35 cellular contexts compared by ENCODE assay signal in the genomic region with DNA sequence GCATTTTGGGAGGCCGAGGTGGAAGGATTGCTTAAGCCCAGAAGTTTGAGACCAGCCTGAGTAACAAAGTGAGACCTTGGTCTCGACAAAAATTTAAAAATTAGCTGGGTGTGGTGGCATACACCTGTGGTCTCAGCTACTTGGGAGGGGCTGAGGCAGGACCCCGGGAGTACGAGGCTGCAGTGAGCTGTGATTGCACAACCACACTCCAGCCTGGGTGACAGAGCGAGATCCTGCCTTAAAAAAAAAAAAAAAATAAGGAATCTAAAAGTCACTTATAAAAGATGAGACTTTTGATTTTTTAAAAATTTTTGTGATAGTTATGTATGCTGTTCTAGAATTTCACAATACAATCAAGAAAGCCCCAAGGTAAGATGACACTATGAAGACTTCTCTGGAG. TPM values are rescaled to one million over a fixed set of nuclear protein-coding genes. Genes with fewer than 3 reads are reported as not detected.
DNase-seq lines count a peak whose midpoint lies in the region; ATAC-seq, FAIRE-seq and TF ChIP-seq lines count a peak whose summit lies in the region.
"Had no signal": no experiment of that assay in that cellular context is flagged by ENCODE, and none has a peak within 500 bp of the region (broad histone marks: within the 10 kb centered on the region; RNA-seq: fewer than 3 reads in every experiment).

No MANE protein-coding gene starts in this region.

- BruUV-seq in HepG2 (replicated peaks; lab: Mats Ljungman, UMichigan), result no TSS peak
- BruUV-seq in K562 (replicated peaks; lab: Mats Ljungman, UMichigan), result no TSS peak

- no peak overlapping the region for H3K4me3 ChIP-seq in HepG2 (replicated peaks in 1 of 3; ENCODE audit: insufficient read depth in 1 of 3, low read depth in 2 of 3, low read length in 3 of 3)
- no peak overlapping the region for H3K4me3 ChIP-seq in right lobe of liver
- H3K4me3 ChIP-seq in K562, result no peak overlapping the region
- H3K4me3 ChIP-seq in H1 (ENCODE audit: extremely low read depth in 1 of 4, insufficient read depth in 2 of 4, low read depth in 3 of 4, low read length in 4 of 4), result no peak overlapping the region
- no peak overlapping the region for H3K4me3 ChIP-seq in tibial artery
- H3K4me3 ChIP-seq: A549; BLaER1; BLaER1 treated with 17β-estradiol and CSF1 and Interleukin-3, amounts not matched to agents 10 nM and 100 nM had no signal

- H3K79me2 ChIP-seq in HepG2 (ENCODE audit: insufficient read depth, low read length), result no peaks in the 10 kb centered on the region
- H3K79me2 ChIP-seq in K562 (ENCODE audit: control insufficient read depth, insufficient read depth, low read length), result no peaks in the 10 kb centered on the region
- H3K79me2 ChIP-seq in H1 (ENCODE audit: control insufficient read depth in 1 of 2, insufficient read depth in 2 of 2, low read length in 2 of 2), result no peaks in the 10 kb centered on the region

- no peak overlapping the region for H3K14ac ChIP-seq in H1 (ENCODE audit: insufficient read length)

- no peaks in the 10 kb centered on the region for H3K79me1 ChIP-seq in H1 (ENCODE audit: low read depth, low read length)

- no peak for DNase-seq in HepG2 (ENCODE audit: low spot score)
- DNase-seq in right lobe of liver, result no peak
- DNase-seq in K562 (ENCODE audit: extremely low read depth in 1 of 4, low spot score in 3 of 4), result no peak
- no peak for DNase-seq in H1 (ENCODE audit: low read depth in 1 of 2, low spot score in 2 of 2)
- no peak for DNase-seq in tibial artery
- DNase-seq in effector CD8-positive, alpha-beta T cell (lab: John Stamatoyannopoulos, UW), result no peak
- no peak for DNase-seq in activated CD4-positive, alpha-beta T cell treated with anti-CD3 and anti-CD28 coated beads, Interleukin-2, amount 50 U/mL, for 1 hour
- DNase-seq: 8988T; ACHN; AML-193; BE2C; C1 segment of cervical spinal cord; Caco-2; Calu3; CD4-positive, alpha-beta memory T cell; CD4-positive, alpha-beta T cell; CD4-positive, CD25-positive, alpha-beta regulatory T cell; CD8-positive, alpha-beta memory T cell; CD8-positive, alpha-beta T cell; COR-L47; DMS 273 treated with DMSO at 0.1 percent for 48 hours; DMS153; DMS53; DMS79; DMS79 treated with DMSO at 0.1 percent for 48 hours; DND-41; EL had no signal

- H2AFZ ChIP-seq in HepG2 (ENCODE audit: low read length) (no peak overlapping the region), K562 (ENCODE audit: low read depth, low read length) (peak overlapping the region; percentile 58; the same call in 1 of the 2 replicates), H1 (ENCODE audit: low read length) (no peak overlapping the region)

- FAIRE-seq in HepG2 (lab: Jason Lieb, UNC) (no peak), K562 (lab: Jason Lieb, UNC) (no peak), H1 (lab: Jason Lieb, UNC) (no peak)
- FAIRE-seq: A204.1, A549, D721Med had no signal

- WGBS in HepG2 (ENCODE audit: low lambda C conversion rate), result 24% methylated on average over 5 of the region's 5 CpGs
- WGBS in right lobe of liver (ENCODE audit: insufficient coverage, low coverage, low lambda C conversion rate, missing lambda C conversion rate), result 72% methylated on average over 5 of the region's 5 CpGs
- 45% methylated on average over 5 of the region's 5 CpGs for WGBS in K562 (ENCODE audit: insufficient coverage, low coverage, missing lambda C conversion rate)
- WGBS in H1 (ENCODE audit: extremely low coverage in 1 of 2, insufficient coverage in 1 of 2, insufficient read length in 1 of 2, insufficient replicate concordance in 2 of 2, low coverage in 1 of 2, low lambda C conversion rate in 2 of 2, missing lambda C conversion rate in 1 of 2), 2 experiments, result 83% methylated on average over 5 of the region's 5 CpGs; no CpG with 5 or more reads in 1 of the 2 experiments

- CTCF ChIA-PET in HepG2 (lab: Yijun Ruan, JAX; ENCODE audit: low intra/inter-chr PET ratio, low total read pairs), result no interaction called here
- CTCF ChIA-PET in K562 (lab: Yijun Ruan, JAX; ENCODE audit: low intra/inter-chr PET ratio), result no interaction called here
- CTCF ChIA-PET in H1 (lab: Charles Lee; ENCODE audit: partially characterized antibody), result interaction anchor here (0.7 to 1.0 kb wide), 2 partner anchors 41 to 45 kb away, joined by 3 read pairs; no protein-coding TSS in a partner anchor

- no peak overlapping the region for H2BK120ac ChIP-seq in H1 (replicated peaks; ENCODE audit: low read depth, low read length)

- H3K4me1 ChIP-seq in HepG2 (ENCODE audit: insufficient read depth, low read length) (peaks cover 3% of the 10 kb centered on the region; the same call in 1 of the 2 replicates), right lobe of liver (no peaks in the 10 kb centered on the region), K562 (replicated peaks in 1 of 2; ENCODE audit: control insufficient read depth in 2 of 2, insufficient read depth in 2 of 2, low read length in 2 of 2) (peaks cover 5 to 10% of the 10 kb centered on the region in 2 experiments; a peak in 3 of 5 replicates), H1 (replicated peaks in 1 of 4; ENCODE audit: control insufficient read depth in 3 of 4, insufficient read depth in 4 of 4, low read length in 3 of 4) (no peaks in the 10 kb centered on the region), tibial artery (peaks cover 0 to 17% (median 8%) of the 10 kb centered on the region in 4 donors)
- H3K4me1 ChIP-seq: A549; BE2C; BLaER1; BLaER1 treated with 17β-estradiol and CSF1 and Interleukin-3, amounts not matched to agents 10 nM and 100 nM; Caco-2 had no signal

- H3K9me3 ChIP-seq in HepG2 (ENCODE audit: low read length) (0 out of 2 replicates have a peak, but pooled peaks cover 6% of the 10 kb centered on the region), right lobe of liver (no peaks in the 10 kb centered on the region), K562 (replicated peaks; ENCODE audit: control insufficient read depth, insufficient read depth, low read depth, low read length) (no peaks in the 10 kb centered on the region), H1 (ENCODE audit: insufficient read depth in 2 of 2, low read depth in 1 of 2, low read length in 1 of 2) (no peaks in the 10 kb centered on the region), tibial artery (no peaks in the 10 kb centered on the region)
- H3K9me3 ChIP-seq: BE2C had no signal

- no peak overlapping the region for H3K56ac ChIP-seq in H1 (replicated peaks; ENCODE audit: insufficient read length, low read depth, low read length)

- H2BK5ac ChIP-seq in H1 (ENCODE audit: low read depth, low read length), result no peak overlapping the region

- H3K4ac ChIP-seq in H1 (replicated peaks; ENCODE audit: insufficient read length, low read depth, low read length), result no peak overlapping the region

- H2BK15ac ChIP-seq in H1 (ENCODE audit: low read length), result no peak overlapping the region

- no peak overlapping the region for H3K9ac ChIP-seq in HepG2 (ENCODE audit: insufficient read depth, low read depth, low read length)
- H3K9ac ChIP-seq in K562 (ENCODE audit: insufficient read depth in 1 of 2, low read depth in 2 of 2, low read length in 2 of 2), result no peak overlapping the region
- no peak overlapping the region for H3K9ac ChIP-seq in H1 (replicated peaks in 1 of 4; ENCODE audit: extremely low read depth in 1 of 4, low read depth in 3 of 4, low read length in 3 of 4)
- H3K9ac ChIP-seq: BLaER1; BLaER1 treated with 17β-estradiol and CSF1 and Interleukin-3, amounts not matched to agents 10 nM and 100 nM had no signal

- no peak for TF ChIP-seq CTCF in HepG2 (CRISPR knock-in tag; IDR thresholded peaks at IDR 0.05)
- TF ChIP-seq CTCF in right lobe of liver (IDR thresholded peaks at IDR 0.05), result no peak
- no peak for TF ChIP-seq CTCF in K562 (IDR thresholded peaks at IDR 0.05 in 2 of 3, conservative IDR thresholded peaks at IDR 0.05 in 1 of 3; ENCODE audit: insufficient read depth in 2 of 3, low read depth in 1 of 3, low read length in 3 of 3)
- no peak for TF ChIP-seq CTCF in H1 (IDR thresholded peaks at IDR 0.05; ENCODE audit: control extremely low read depth in 1 of 3, insufficient read depth in 1 of 3, low read depth in 1 of 3, low read length in 3 of 3)
- TF ChIP-seq CTCF in tibial artery (IDR thresholded peaks at IDR 0.05), result no peak

- H2AK5ac ChIP-seq in H1 (ENCODE audit: low read depth, low read length), result no peak overlapping the region

- TF ChIP-seq POLR2A in HepG2 (IDR thresholded peaks at IDR 0.05; ENCODE audit: insufficient read depth in 1 of 2, low read depth in 2 of 2, low read length in 2 of 2) (no peak), right lobe of liver (IDR thresholded peaks at IDR 0.05) (no peak), K562 (conservative IDR thresholded peaks at IDR 0.05) (no peak), H1 (IDR thresholded peaks at IDR 0.05; ENCODE audit: control extremely low read depth in 1 of 2, low read depth in 2 of 2, low read length in 2 of 2) (no peak)

- no peak overlapping the region for H2BK20ac ChIP-seq in H1 (ENCODE audit: low read length)

- no peak overlapping the region for H2BK12ac ChIP-seq in H1 (ENCODE audit: low read depth, low read length)

- H3K9me1 ChIP-seq in K562 (ENCODE audit: control insufficient read depth, insufficient read depth, low read length), result no peaks in the 10 kb centered on the region

- H4K5ac ChIP-seq in H1 (ENCODE audit: insufficient read length, low read depth, low read length), result no peak overlapping the region

- in situ Hi-C loops in HepG2 (cut with HindIII; ENCODE audit: extremely low pct_ligation_motif_present, low pct_unique_long_range_greater_than_20kb), result no loop called here
- in situ Hi-C loops in K562 (cut with MboI), result no loop called here

- no peak for TF ChIP-seq EP300 in HepG2 (IDR thresholded peaks at IDR 0.05; ENCODE audit: low read depth in 2 of 2, low read length in 2 of 2)
- no peak for TF ChIP-seq EP300 in HepG2 (CRISPR knock-in tag; IDR thresholded peaks at IDR 0.05; ENCODE audit: borderline replicate concordance)
- TF ChIP-seq EP300 in K562 (IDR thresholded peaks at IDR 0.05; ENCODE audit: low read length), result no peak
- TF ChIP-seq EP300 in H1 (IDR thresholded peaks at IDR 0.05; ENCODE audit: borderline replicate concordance in 1 of 2, low read depth in 2 of 2, low read length in 2 of 2), result no peak

- ATAC-seq in HepG2 (no peak), right lobe of liver (no peak), K562 (no peak), HG02938 (IDR thresholded peaks at IDR 0.05; ENCODE audit: unreplicated experiment) (no peak)
- ATAC-seq: A549; CD8-positive, alpha-beta T cell had no signal

- H4K20me1 ChIP-seq in HepG2 (ENCODE audit: insufficient read depth, low read length) (no peaks in the 10 kb centered on the region), K562 (replicated peaks; ENCODE audit: control insufficient read depth, insufficient read depth, low read length) (no peaks in the 10 kb centered on the region), H1 (replicated peaks in 1 of 2; ENCODE audit: control insufficient read depth in 1 of 2, insufficient read depth in 2 of 2, low read length in 2 of 2) (no peaks in the 10 kb centered on the region)
- H4K20me1 ChIP-seq: BLaER1; BLaER1 treated with 17β-estradiol and CSF1 and Interleukin-3, amounts not matched to agents 10 nM and 100 nM had no signal

- H4K91ac ChIP-seq in H1 (replicated peaks; ENCODE audit: insufficient read length, low read length), result no peak overlapping the region

- H3K27me3 ChIP-seq in HepG2 (ENCODE audit: control insufficient read depth in 1 of 2, insufficient read depth in 2 of 2, low read length in 2 of 2) (peaks cover 0 to 13% of the 10 kb centered on the region in 2 experiments; a peak in 3 of 5 replicates), right lobe of liver (no peaks in the 10 kb centered on the region), K562 (ENCODE audit: control insufficient read depth in 2 of 2, insufficient read depth in 2 of 2, low read length in 2 of 2) (no peaks in the 10 kb centered on the region), H1 (replicated peaks in 1 of 4; ENCODE audit: control insufficient read depth in 3 of 4, extremely low read depth in 1 of 4, insufficient read depth in 3 of 4, low read length in 3 of 4) (no peaks in the 10 kb centered on the region), tibial artery (no peaks in the 10 kb centered on the region)
- H3K27me3 ChIP-seq: BE2C; BLaER1; BLaER1 treated with 17β-estradiol and CSF1 and Interleukin-3, amounts not matched to agents 10 nM and 100 nM had no signal

- no peak overlapping the region for H3K27ac ChIP-seq in HepG2 (ENCODE audit: extremely low read length, insufficient read depth, low read length)
- no peak overlapping the region for H3K27ac ChIP-seq in right lobe of liver
- no peak overlapping the region for H3K27ac ChIP-seq in K562 (ENCODE audit: extremely low read depth, low read depth, low read length)
- no peak overlapping the region for H3K27ac ChIP-seq in H1 (ENCODE audit: low read depth, low read length)
- peak overlapping the region; percentile 58 to 62 for H3K27ac ChIP-seq in tibial artery
- H3K27ac ChIP-seq: 22Rv1; A549; BLaER1; BLaER1 treated with 17β-estradiol and CSF1 and Interleukin-3, amounts not matched to agents 10 nM and 100 nM; C4-2B had no signal

- H3K4me2 ChIP-seq in HepG2 (ENCODE audit: low read depth, low read length) (no peak overlapping the region), K562 (ENCODE audit: insufficient read depth, low read length) (no peak overlapping the region), H1 (ENCODE audit: insufficient read depth in 1 of 2, low read depth in 2 of 2, low read length in 2 of 2) (no peak overlapping the region)
- H3K4me2 ChIP-seq: A549; BLaER1; BLaER1 treated with 17β-estradiol and CSF1 and Interleukin-3, amounts not matched to agents 10 nM and 100 nM had no signal

- POLR2A ChIA-PET in HepG2 (lab: Yijun Ruan, JAX) (no interaction called here), K562 (lab: Yijun Ruan, JAX) (no interaction called here), H1 (lab: Charles Lee; ENCODE audit: partially characterized antibody) (no interaction called here)

- H3K23ac ChIP-seq in H1 (ENCODE audit: insufficient read length), result no peak overlapping the region

- H3K18ac ChIP-seq in H1 (ENCODE audit: extremely low read depth, low read length), result no peak overlapping the region

- TF ChIP-seq RAD21 in HepG2 (CRISPR knock-in tag; IDR thresholded peaks at IDR 0.05), result no peak
- no peak for TF ChIP-seq RAD21 in K562 (CRISPR knock-in tag; conservative IDR thresholded peaks at IDR 0.05 in 1 of 2, IDR thresholded peaks at IDR 0.05 in 1 of 2)
- TF ChIP-seq RAD21 in H1 (IDR thresholded peaks at IDR 0.05 in 1 of 2, conservative IDR thresholded peaks at IDR 0.05 in 1 of 2; ENCODE audit: low read depth in 2 of 2, low read length in 2 of 2), result no peak

- no peak overlapping the region for H4K8ac ChIP-seq in H1 (ENCODE audit: extremely low read depth, insufficient read depth, low read length)

- intact Hi-C loops in HepG2 (cut with micrococcal nuclease; ENCODE audit: unreplicated experiment) (no loop called here), right lobe of liver (cut with DNase I) (no loop called here), K562 (cut with micrococcal nuclease) (no loop called here), tibial artery (cut with DNase I; ENCODE audit: low total_unique reads) (no loop called here)

- H3K36me3 ChIP-seq in HepG2 (replicated peaks in 1 of 2; ENCODE audit: control insufficient read depth in 1 of 2, insufficient read depth in 2 of 2, low read length in 2 of 2), result no peaks in the 10 kb centered on the region
- no peaks in the 10 kb centered on the region for H3K36me3 ChIP-seq in right lobe of liver
- no peaks in the 10 kb centered on the region for H3K36me3 ChIP-seq in K562 (ENCODE audit: control insufficient read depth, insufficient read depth, low read length)
- no peaks in the 10 kb centered on the region for H3K36me3 ChIP-seq in H1 (ENCODE audit: control insufficient read depth in 2 of 4, insufficient read depth in 4 of 4, low read length in 3 of 4)
- no peaks in the 10 kb centered on the region for H3K36me3 ChIP-seq in tibial artery
- H3K36me3 ChIP-seq: BE2C; BLaER1; BLaER1 treated with 17β-estradiol and CSF1 and Interleukin-3, amounts not matched to agents 10 nM and 100 nM had no signal

- H3K23me2 ChIP-seq in H1 (ENCODE audit: low read depth, low read length), result peaks cover under 1% of the 10 kb centered on the region; the same call in 1 of the 2 replicates

RNA-seq across cellular contexts. Expression of gene ID2, which starts 33.1 kb away (rescaled TPM):
- 214 and 258 TPM in 2 replicates for total RNA-seq in HepG2 (2016; rRNA removed; fragmentation: Illumina TruSeq; extraction: Trizol)
- total RNA-seq in HepG2 (2016; cell fraction: cytosol; rRNA removed; fragmentation: Illumina TruSeq; extraction: Trizol; ENCODE audit: low read depth), result 123 and 125 TPM in 2 replicates
- total RNA-seq in HepG2 (2016; cell fraction: insoluble cytoplasmic fraction; rRNA removed; fragmentation: Illumina TruSeq; extraction: Trizol), result 231 and 299 TPM in 2 replicates
- 120 and 130 TPM in 2 replicates for total RNA-seq in HepG2 (2016; cell fraction: membrane; rRNA removed; fragmentation: Illumina TruSeq; extraction: Trizol)
- 161 and 168 TPM in 2 replicates for total RNA-seq in HepG2 (2016; cell fraction: nucleus; rRNA removed; fragmentation: Illumina TruSeq; extraction: Trizol)
- polyA plus RNA-seq in HepG2 (2011; rRNA removed), result 610 and 719 TPM in 2 replicates
- polyA plus RNA-seq in HepG2 (2011; cell fraction: cytosol; rRNA removed), result 553 and 655 TPM in 2 replicates
- polyA plus RNA-seq in HepG2 (2011; cell fraction: nucleus; rRNA removed), result 354 and 556 TPM in 2 replicates
- 144 and 150 TPM in 2 replicates for polyA plus RNA-seq in HepG2 (2012)
- 39.6 and 40.9 TPM in 2 replicates for polyA plus RNA-seq in HepG2 (2016; cell fraction: cytosol; fragmentation: Illumina TruSeq; extraction: Trizol; ENCODE audit: low read depth)
- polyA plus RNA-seq in HepG2 (2016; cell fraction: insoluble cytoplasmic fraction; fragmentation: Illumina TruSeq; extraction: Trizol; ENCODE audit: low read depth), result 355 and 371 TPM in 2 replicates
- 61.5 and 69.8 TPM in 2 replicates for polyA plus RNA-seq in HepG2 (2016; cell fraction: membrane; fragmentation: Illumina TruSeq; extraction: Trizol; ENCODE audit: low read depth)
- polyA plus RNA-seq in HepG2 (2016; cell fraction: nucleus; fragmentation: Illumina TruSeq; extraction: Trizol; ENCODE audit: insufficient read depth, low read depth), result 375 and 408 TPM in 2 replicates
- polyA minus RNA-seq in HepG2 (2011; rRNA and poly(A)+ RNA removed; ENCODE audit: low replicate concordance), result 143 and 451 TPM in 2 replicates
- 138 and 177 TPM in 2 replicates for polyA minus RNA-seq in HepG2 (2011; cell fraction: cytosol; rRNA and poly(A)+ RNA removed)
- 115 and 276 TPM in 2 replicates for polyA minus RNA-seq in HepG2 (2011; cell fraction: nucleus; rRNA and poly(A)+ RNA removed)
- total RNA-seq in right lobe of liver, result 100 to 1,000 TPM; 103 to 520 (median 191) TPM
- total RNA-seq in K562 (2011; cell fraction: chromatin; rRNA removed; ENCODE audit: low replicate concordance), result 13.4 and 28.3 TPM in 2 replicates
- total RNA-seq in K562 (2011; cell fraction: nucleolus; rRNA removed), result 27.2 and 33.5 TPM in 2 replicates
- total RNA-seq in K562 (2011; cell fraction: nucleoplasm; rRNA removed), result 24.2 and 26.6 TPM in 2 replicates
- 11.3 and 16.6 TPM in 2 replicates for total RNA-seq in K562 (2014; rRNA removed)
- 9.3 and 11.0 TPM in 2 replicates for total RNA-seq in K562 (2014; rRNA removed; fragmentation: Illumina TruSeq; extraction: Trizol)
- 6.2 and 8.0 TPM in 2 replicates for total RNA-seq in K562 (2015; rRNA removed; fragmentation: Illumina TruSeq; extraction: Trizol)
- total RNA-seq in K562 (2021), result 8.3 and 11.1 TPM in 2 replicates
- 16.7 and 29.0 TPM in 2 replicates for polyA plus RNA-seq in K562 (2011; rRNA removed)
- polyA plus RNA-seq in K562 (2011; cell fraction: cytosol; rRNA removed), result 22.2 and 66.4 TPM in 2 replicates
- polyA plus RNA-seq in K562 (2011; cell fraction: nucleus; rRNA removed), result 29.5 and 79.3 TPM in 2 replicates
- polyA plus RNA-seq in K562 (2012), result 20.6 and 22.3 TPM in 2 replicates
- polyA plus RNA-seq in K562 (2014; fragmentation: Illumina TruSeq; extraction: Trizol), result 14.9 and 20.5 TPM in 2 replicates
- 10 to 100 TPM; 17.4 to 23.1 TPM for polyA plus RNA-seq in K562 (2014; fragmentation: Nextera tagmentation; extraction: Ambion mirVana)
- polyA plus RNA-seq in K562 (2014; rRNA removed), result 28.8 and 35.7 TPM in 2 replicates
- polyA minus RNA-seq in K562 (2011; rRNA and poly(A)+ RNA removed), result 8.8 and 21.6 TPM in 2 replicates
- 6.0 and 9.3 TPM in 2 replicates for polyA minus RNA-seq in K562 (2011; cell fraction: cytosol; rRNA and poly(A)+ RNA removed)
- polyA minus RNA-seq in K562 (2011; cell fraction: nucleus; rRNA and poly(A)+ RNA removed), result 38.2 and 39.5 TPM in 2 replicates
- total RNA-seq in H1 (2021; fragmentation: NEBNext Ultra II Directional; extraction: Animal tissue kit (Norgen Biotek cat#: 25700)), result 36.7 and 37.1 TPM in 2 replicates
- 163 and 214 TPM in 2 replicates for polyA plus RNA-seq in H1 (2011; rRNA removed)
- 163 TPM for polyA plus RNA-seq in H1 (2011; cell fraction: cytosol; rRNA removed)
- 221 TPM for polyA plus RNA-seq in H1 (2011; cell fraction: nucleus; rRNA removed)
- 58.1 to 89.9 TPM (median 65.4 TPM) in 4 replicates for polyA plus RNA-seq in H1 (2012, experiment 1 of 2)
- 43.9 TPM for polyA plus RNA-seq in H1 (2012, experiment 2 of 2)
- polyA plus RNA-seq in H1 (2013, experiment 1 of 2), result 21.4 TPM
- polyA plus RNA-seq in H1 (2013, experiment 2 of 2), result 22.4 TPM
- 89.2 and 91.6 TPM in 2 replicates for polyA minus RNA-seq in H1 (2011; rRNA and poly(A)+ RNA removed)
- polyA minus RNA-seq in H1 (2011; cell fraction: cytosol; rRNA and poly(A)+ RNA removed), result 52.3 TPM
- polyA minus RNA-seq in H1 (2011; cell fraction: nucleus; rRNA and poly(A)+ RNA removed), result 89.9 TPM

Comparison
In these comparisons a context has a peak if more than half of its experiments do, and no peak if none do; other contexts are left out.
1. H3K27ac ChIP-seq: peak in tibial artery (2 of 2); none in HepG2 (single experiment), right lobe of liver (0 of 3), K562 (single experiment) and H1 (single experiment).
2. Of the 241 proteins assayed by ChIP-seq in both HepG2 and K562: peak only in HepG2: none; only in K562: none; in both: CEBPB; in neither: 239; mixed calls (peak in some experiments, not most) for 1.